1 cellular context compared by ENCODE assay signal in the genomic region with DNA sequence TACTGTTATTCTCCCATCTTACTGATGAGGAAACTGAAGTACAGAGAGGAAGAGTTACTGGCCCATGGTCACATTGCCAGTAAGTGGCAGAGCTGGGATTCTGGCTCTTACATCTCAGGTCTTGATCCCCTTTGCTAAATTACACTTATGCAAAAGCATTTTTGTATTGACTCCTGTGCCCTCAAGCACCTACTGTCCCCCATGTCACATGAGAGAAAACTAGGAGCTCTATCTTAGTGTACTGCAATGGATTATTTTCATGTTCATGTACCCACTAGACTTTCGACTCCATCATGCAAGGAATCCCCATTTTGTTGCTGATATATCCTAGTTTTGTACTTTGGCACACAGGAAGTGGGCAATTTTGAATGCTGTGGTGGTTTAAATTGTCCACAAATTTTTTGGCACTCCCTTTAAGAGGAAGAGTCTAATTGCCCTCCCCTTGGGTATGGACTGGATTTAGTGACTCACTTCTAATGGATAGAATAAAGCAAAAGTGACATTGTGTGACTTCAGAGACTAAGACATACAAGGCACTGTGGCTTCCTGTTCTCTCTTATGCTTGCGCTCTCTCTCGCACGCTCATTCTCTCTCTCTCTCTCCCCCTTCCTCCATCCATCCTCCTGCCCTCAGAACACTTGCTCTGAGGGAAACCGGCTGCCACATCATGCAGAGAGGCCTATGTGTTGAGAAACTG.
TF ChIP-seq lines count a peak whose summit lies in the region.

No MANE protein-coding gene starts in this region.

TF ChIP-seq in K562, 482 proteins besides CTCF, POLR2A, EP300 and RAD21:
- TF ChIP-seq, protein P1, sequence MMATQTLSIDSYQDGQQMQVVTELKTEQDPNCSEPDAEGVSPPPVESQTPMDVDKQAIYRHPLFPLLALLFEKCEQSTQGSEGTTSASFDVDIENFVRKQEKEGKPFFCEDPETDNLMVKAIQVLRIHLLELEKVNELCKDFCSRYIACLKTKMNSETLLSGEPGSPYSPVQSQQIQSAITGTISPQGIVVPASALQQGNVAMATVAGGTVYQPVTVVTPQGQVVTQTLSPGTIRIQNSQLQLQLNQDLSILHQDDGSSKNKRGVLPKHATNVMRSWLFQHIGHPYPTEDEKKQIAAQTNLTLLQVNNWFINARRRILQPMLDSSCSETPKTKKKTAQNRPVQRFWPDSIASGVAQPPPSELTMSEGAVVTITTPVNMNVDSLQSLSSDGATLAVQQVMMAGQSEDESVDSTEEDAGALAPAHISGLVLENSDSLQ (IDR thresholded peaks at IDR 0.05), result no peak
- TF ChIP-seq SIN3B (IDR thresholded peaks at IDR 0.05; ENCODE audit: low read depth) (no peak), RBM39 (optimal IDR thresholded peaks at IDR 0.05; ENCODE audit: low read depth, low read length) (no peak), NFATC3 (IDR thresholded peaks at IDR 0.05) (no peak), RBM25 (IDR thresholded peaks at IDR 0.05; ENCODE audit: low read depth, low read length, severe bottlenecking) (no peak), CBX3 (IDR thresholded peaks at IDR 0.05; ENCODE audit: borderline replicate concordance in 1 of 2, low read length in 2 of 2) (no peak), L3MBTL2 (IDR thresholded peaks at IDR 0.05) (no peak), BCOR (IDR thresholded peaks at IDR 0.05) (no peak), JUND (IDR thresholded peaks at IDR 0.05; ENCODE audit: borderline replicate concordance, low read depth, low read length) (no peak), JUND (tag; IDR thresholded peaks at IDR 0.05; ENCODE audit: borderline replicate concordance, low read depth, low read length) (no peak)
- TF ChIP-seq, protein P2, sequence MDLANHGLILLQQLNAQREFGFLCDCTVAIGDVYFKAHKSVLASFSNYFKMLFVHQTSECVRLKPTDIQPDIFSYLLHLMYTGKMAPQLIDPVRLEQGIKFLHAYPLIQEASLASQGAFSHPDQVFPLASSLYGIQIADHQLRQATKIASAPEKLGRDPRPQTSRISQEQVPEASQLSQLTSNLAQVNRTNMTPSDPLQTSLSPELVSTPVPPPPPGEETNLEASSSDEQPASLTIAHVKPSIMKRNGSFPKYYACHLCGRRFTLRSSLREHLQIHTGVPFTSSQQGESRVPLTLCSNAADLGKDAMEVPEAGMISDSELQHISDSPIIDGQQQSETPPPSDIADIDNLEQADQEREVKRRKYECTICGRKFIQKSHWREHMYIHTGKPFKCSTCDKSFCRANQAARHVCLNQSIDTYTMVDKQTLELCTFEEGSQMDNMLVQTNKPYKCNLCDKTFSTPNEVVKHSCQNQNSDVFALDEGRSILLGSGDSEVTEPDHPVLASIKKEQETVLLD (IDR thresholded peaks at IDR 0.05), result no peak
- TF ChIP-seq, protein P3, sequence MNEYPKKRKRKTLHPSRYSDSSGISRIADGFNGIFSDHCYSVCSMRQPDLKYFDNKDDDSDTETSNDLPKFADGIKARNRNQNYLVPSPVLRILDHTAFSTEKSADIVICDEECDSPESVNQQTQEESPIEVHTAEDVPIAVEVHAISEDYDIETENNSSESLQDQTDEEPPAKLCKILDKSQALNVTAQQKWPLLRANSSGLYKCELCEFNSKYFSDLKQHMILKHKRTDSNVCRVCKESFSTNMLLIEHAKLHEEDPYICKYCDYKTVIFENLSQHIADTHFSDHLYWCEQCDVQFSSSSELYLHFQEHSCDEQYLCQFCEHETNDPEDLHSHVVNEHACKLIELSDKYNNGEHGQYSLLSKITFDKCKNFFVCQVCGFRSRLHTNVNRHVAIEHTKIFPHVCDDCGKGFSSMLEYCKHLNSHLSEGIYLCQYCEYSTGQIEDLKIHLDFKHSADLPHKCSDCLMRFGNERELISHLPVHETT (CRISPR knock-in tag; conservative IDR thresholded peaks at IDR 0.05 in 1 of 2, IDR thresholded peaks at IDR 0.05 in 1 of 2), result no peak
